ENCODE assay signal across 8 cellular contexts in the genomic region with DNA sequence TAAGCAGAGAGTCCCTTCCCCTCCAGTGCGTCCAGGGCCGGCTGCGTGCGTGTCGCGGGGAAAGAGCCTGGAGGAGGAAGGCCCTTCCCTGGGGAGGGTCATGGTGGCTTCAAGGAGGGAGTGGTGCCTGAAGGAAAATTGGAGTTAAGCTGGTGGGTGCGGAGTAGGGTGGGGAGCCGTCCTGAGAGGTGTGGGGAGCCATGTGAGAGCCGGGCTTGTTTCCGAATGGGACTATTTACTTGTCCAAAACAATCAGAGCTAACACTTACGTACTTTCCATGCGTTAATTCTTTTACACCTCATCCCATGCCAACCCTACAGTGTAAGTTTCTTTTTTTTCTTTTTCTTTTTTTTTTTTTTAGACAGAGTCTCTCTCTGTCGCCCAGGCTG. TPM values are rescaled to one million over a fixed set of nuclear protein-coding genes. Genes with fewer than 3 reads are reported as not detected.
A peak's percentile ranks its signal among the peaks of the same experiment; 100 is the strongest.
DNase-seq lines count a peak whose midpoint lies in the region; ATAC-seq and TF ChIP-seq lines count a peak whose summit lies in the region.

No MANE protein-coding gene starts in this region.

- TF ChIP-seq POLR2A in esophagus muscularis mucosa (IDR thresholded peaks at IDR 0.05; ENCODE audit: low read depth): no peak

- H3F3A ChIP-seq in GM23248 (ENCODE audit: insufficient read depth) (0 out of 2 replicates have a peak, but pooled peaks cover 4% of the 10 kb centered on the region), SU-DHL-6 (ENCODE audit: insufficient read depth) (no peaks in the 10 kb centered on the region)

- no peak for TF ChIP-seq EP300 in esophagus muscularis mucosa (IDR thresholded peaks at IDR 0.05)

- peaks cover 34 to 55% (median 43%) of the 10 kb centered on the region in 4 donors for H3K4me1 Mint-ChIP-seq in CD4-positive, alpha-beta memory T cell

- H3K4me1 ChIP-seq in CD4-positive, alpha-beta memory T cell (ENCODE audit: insufficient read depth, low read length): peaks cover 31% of the 10 kb centered on the region
- peaks cover 6% of the 10 kb centered on the region; the same call in 1 of the 2 replicates for H3K4me1 ChIP-seq in GM23248 (ENCODE audit: insufficient read depth)
- peaks cover 26 to 39% (median 33%) of the 10 kb centered on the region in 4 donors for H3K4me1 ChIP-seq in esophagus muscularis mucosa
- H3K4me1 ChIP-seq in parathyroid adenoma: peaks cover 5% of the 10 kb centered on the region

- no peaks in the 10 kb centered on the region for H3K9me3 Mint-ChIP-seq in CD4-positive, alpha-beta memory T cell

- H3K27me3 ChIP-seq in CD4-positive, alpha-beta memory T cell (ENCODE audit: insufficient read depth, low read length): no peaks in the 10 kb centered on the region
- H3K27me3 ChIP-seq in GM23248 (replicated peaks; ENCODE audit: insufficient read depth) (no peaks in the 10 kb centered on the region), SU-DHL-6 (ENCODE audit: low read length) (no peaks in the 10 kb centered on the region), esophagus muscularis mucosa (no peaks in the 10 kb centered on the region), parathyroid adenoma (ENCODE audit: control insufficient read depth, insufficient read depth, low read length) (no peaks in the 10 kb centered on the region)

- in situ Hi-C loops in GM23248 (cut with MboI): no loop called here

- H3K79me2 ChIP-seq in GM23248 (ENCODE audit: insufficient read depth) (peaks cover 85% of the 10 kb centered on the region), SU-DHL-6 (ENCODE audit: insufficient read depth, low read length) (peaks cover 55% of the 10 kb centered on the region), parathyroid adenoma (peaks cover 18% of the 10 kb centered on the region)

- H3K4me3 ChIP-seq in CD4-positive, alpha-beta memory T cell (ENCODE audit: low read length in 2 of 2): peak overlapping the region; percentile 48 to 90
- peak overlapping the region; percentile 98 for H3K4me3 ChIP-seq in GM23248
- peak overlapping the region; percentile 90 for H3K4me3 ChIP-seq in SU-DHL-6 (ENCODE audit: insufficient read depth, low read length, poor library complexity, severe bottlenecking)
- peak overlapping the region; percentile 75 to 85 (median 78) for H3K4me3 ChIP-seq in esophagus muscularis mucosa
- H3K4me3 ChIP-seq in parathyroid adenoma (ENCODE audit: low read depth, low read length): peak overlapping the region; percentile 94

- peak overlapping the region; percentile 86 for H3K27ac ChIP-seq in CD4-positive, alpha-beta memory T cell (ENCODE audit: low read depth, low read length)
- H3K27ac ChIP-seq in GM23248: peak overlapping the region; percentile 60
- H3K27ac ChIP-seq in SU-DHL-6 (ENCODE audit: low read depth, low read length): no peak overlapping the region
- peak overlapping the region; percentile 85 to 90 (median 90) for H3K27ac ChIP-seq in esophagus muscularis mucosa (replicated peaks in 1 of 4)
- H3K27ac ChIP-seq in parathyroid adenoma: peak overlapping the region; percentile 71

- H3K27me3 Mint-ChIP-seq in CD4-positive, alpha-beta memory T cell: no peaks in the 10 kb centered on the region

- H3K9me2 ChIP-seq in GM23248 (ENCODE audit: insufficient read depth) (no peaks in the 10 kb centered on the region), SU-DHL-6 (replicated peaks; ENCODE audit: insufficient read depth, low read length) (no peaks in the 10 kb centered on the region)

- intact Hi-C loops in CD4-positive, alpha-beta memory T cell (cut with micrococcal nuclease): loop anchor here (5.0 kb wide), 1 partner anchor 183 kb away; no protein-coding TSS in a partner anchor
- intact Hi-C loops in esophagus muscularis mucosa (cut with DNase I): loop anchor here (2.0 kb wide), 1 partner anchor 184 kb away; no protein-coding TSS in a partner anchor

- no peaks in the 10 kb centered on the region for H3K9me3 ChIP-seq in CD4-positive, alpha-beta memory T cell (ENCODE audit: control insufficient read depth in 1 of 2, low read length in 2 of 2)
- no peaks in the 10 kb centered on the region for H3K9me3 ChIP-seq in GM23248 (ENCODE audit: low read depth)
- H3K9me3 ChIP-seq in SU-DHL-6 (ENCODE audit: insufficient read depth, low read length): no peaks in the 10 kb centered on the region
- H3K9me3 ChIP-seq in esophagus muscularis mucosa: no peaks in the 10 kb centered on the region
- H3K9me3 ChIP-seq in parathyroid adenoma (ENCODE audit: control insufficient read depth, low read length): no peaks in the 10 kb centered on the region

- TF ChIP-seq CTCF in SU-DHL-6 (IDR thresholded peaks at IDR 0.05; ENCODE audit: insufficient read depth, low read length, poor library complexity, severe bottlenecking) (no peak), esophagus muscularis mucosa (IDR thresholded peaks at IDR 0.05) (no peak), parathyroid adenoma (IDR thresholded peaks at IDR 0.05) (no peak)

- H3K9ac ChIP-seq in GM23248 (peak overlapping the region; percentile 92), SU-DHL-6 (ENCODE audit: low read length) (peak overlapping the region; percentile 86), parathyroid adenoma (peak overlapping the region; percentile 67)

- H4K20me1 ChIP-seq in GM23248 (ENCODE audit: insufficient read depth) (no peaks in the 10 kb centered on the region), SU-DHL-6 (ENCODE audit: low read depth, low read length) (no peaks in the 10 kb centered on the region)

- H3K4me3 Mint-ChIP-seq in CD4-positive, alpha-beta memory T cell: peak overlapping the region; percentile 91 to 99 (median 97)

- H3K36me3 Mint-ChIP-seq in CD4-positive, alpha-beta memory T cell: peaks cover 27 to 39% of the 10 kb centered on the region in 2 donors

- peak in 1 of 5 donors; percentile 4 for DNase-seq in CD4-positive, alpha-beta memory T cell
- DNase-seq in GM23248 (no peak), esophagus muscularis mucosa (ENCODE audit: extremely low spot score) (no peak), NCI-H1105 (lab: John Stamatoyannopoulos, UW) (no peak), HK-2 (ENCODE audit: unreplicated experiment) (no peak)

- POLR2A ChIA-PET in CD4-positive, alpha-beta memory T cell (lab: Charles Lee; ENCODE audit: partially characterized antibody): interaction anchor here (0.6 to 1.5 kb wide), 6 partner anchors 9 to 771 kb away, joined by 3 to 7 read pairs (median 3); a partner anchor contains a TSS

- H2AFZ ChIP-seq in GM23248 (peak overlapping the region; percentile 91), SU-DHL-6 (ENCODE audit: low read depth, low read length, severe bottlenecking) (peak overlapping the region; percentile 80), parathyroid adenoma (peak overlapping the region; percentile 91)

- H3K27ac Mint-ChIP-seq in CD4-positive, alpha-beta memory T cell: peak overlapping the region; percentile 94 to 97 (median 96)

- CTCF ChIA-PET in CD4-positive, alpha-beta memory T cell (lab: Charles Lee; ENCODE audit: partially characterized antibody): interaction anchor here (1.2 kb wide), 1 partner anchor 61 kb away, joined by 4 read pairs; no protein-coding TSS in a partner anchor

- peak overlapping the region; percentile 96 for H3K4me2 ChIP-seq in GM23248 (ENCODE audit: unreplicated experiment)
- peak overlapping the region; percentile 64 for H3K4me2 ChIP-seq in SU-DHL-6 (ENCODE audit: low read depth, low read length, poor library complexity, severe bottlenecking)
- peak overlapping the region; percentile 72 for H3K4me2 ChIP-seq in parathyroid adenoma (ENCODE audit: low read length)

- ATAC-seq in HG02870 (IDR thresholded peaks at IDR 0.05; ENCODE audit: unreplicated experiment): no peak

- H3K36me3 ChIP-seq in CD4-positive, alpha-beta memory T cell (ENCODE audit: insufficient read depth, low read length): peaks cover 23% of the 10 kb centered on the region
- peaks cover 5% of the 10 kb centered on the region; the same call in 1 of the 2 replicates for H3K36me3 ChIP-seq in GM23248 (ENCODE audit: low read depth)
- H3K36me3 ChIP-seq in SU-DHL-6 (ENCODE audit: low read length): no peaks in the 10 kb centered on the region
- peaks cover 30 to 49% (median 36%) of the 10 kb centered on the region in 4 donors for H3K36me3 ChIP-seq in esophagus muscularis mucosa
- no peaks in the 10 kb centered on the region for H3K36me3 ChIP-seq in parathyroid adenoma (ENCODE audit: control insufficient read depth, insufficient read depth, low read length)

- WGBS in GM23248 (ENCODE audit: low coverage in 1 of 2, low lambda C conversion rate in 2 of 2, missing lambda C conversion rate in 2 of 2), 2 experiments: 2% methylated on average over 11 to 13 of the region's 13 CpGs
- 0% methylated on average over 8 of the region's 13 CpGs for WGBS in esophagus muscularis mucosa

RNA-seq across cellular contexts. Expression of a gene that starts 0.8 kb away (rescaled TPM):
- 10 to 100 TPM; 36.8 to 37.6 TPM for total RNA-seq in CD4-positive, alpha-beta memory T cell
- 1 to 10 TPM; 3.8 to 8.7 TPM for polyA plus RNA-seq in CD4-positive, alpha-beta memory T cell
- 5.2 and 5.8 TPM in 2 replicates for total RNA-seq in GM23248 (2014; rRNA removed; shearing (Covaris generic))
- 7.2 and 9.3 TPM in 2 replicates for polyA plus RNA-seq in GM23248 (2016; fragmentation: Nextera tagmentation; extraction: Ambion mirVana)
- 10 to 100 TPM; 11.6 to 30.8 (median 28.0) TPM for total RNA-seq in esophagus muscularis mucosa

RNA-seq across cellular contexts. Expression of a gene that starts 0.8 kb away (rescaled TPM):
- 10 to 100 TPM; 36.2 to 37.3 TPM for total RNA-seq in CD4-positive, alpha-beta memory T cell
- 100 to 1,000 TPM; 105 to 151 TPM for polyA plus RNA-seq in CD4-positive, alpha-beta memory T cell
- 22.6 and 45.0 TPM in 2 replicates for total RNA-seq in GM23248 (2014; rRNA removed; shearing (Covaris generic))
- polyA plus RNA-seq in GM23248 (2016; fragmentation: Nextera tagmentation; extraction: Ambion mirVana): 122 and 126 TPM in 2 replicates
- 10 to 100 TPM; 47.2 to 66.2 (median 51.2) TPM for total RNA-seq in esophagus muscularis mucosa
